ENCODE assay signal across 1 cellular context in the genomic region with DNA sequence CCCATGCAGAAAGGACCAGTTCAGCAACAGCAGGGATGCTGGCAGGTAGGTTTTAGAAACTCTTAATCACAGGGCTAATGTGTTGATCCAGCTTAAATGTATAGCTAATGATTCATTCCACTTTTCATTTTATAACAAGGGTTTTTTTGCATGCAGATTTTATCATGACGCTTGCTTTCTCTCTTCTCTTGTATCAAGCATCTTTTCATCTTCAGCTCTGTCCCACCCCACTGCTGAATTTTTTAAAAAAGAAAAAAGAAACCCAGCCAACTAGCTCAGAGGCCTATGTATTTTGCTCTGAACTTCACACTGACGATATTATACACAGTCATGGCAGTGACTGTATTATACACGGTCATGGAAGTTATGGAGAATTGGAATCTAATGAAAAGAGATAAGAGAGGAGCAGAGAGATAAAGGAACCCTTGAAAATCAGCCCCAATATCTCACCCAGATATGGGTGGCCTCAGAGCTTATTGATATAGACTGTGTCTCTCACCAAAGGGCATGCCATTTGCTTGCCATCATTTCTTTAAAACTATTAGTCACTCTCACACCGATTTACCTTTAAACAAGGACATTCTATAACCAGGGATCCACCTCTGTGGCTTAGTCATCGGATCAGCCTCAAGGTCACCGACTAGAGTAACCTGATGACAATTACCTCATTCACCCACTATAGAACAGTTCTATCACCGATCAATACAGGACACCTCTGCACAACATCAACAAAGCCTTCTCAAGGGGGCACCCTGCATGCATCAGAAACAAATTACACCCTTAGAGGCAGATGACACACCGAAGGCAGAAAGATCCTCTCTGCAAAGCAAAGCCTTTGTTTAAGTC.
A peak's percentile ranks its signal among the peaks of the same experiment; 100 is the strongest.
TF ChIP-seq lines count a peak whose summit lies in the region.

No MANE protein-coding gene starts in this region.

TF ChIP-seq in HepG2, 621 proteins besides CTCF, POLR2A, EP300 and RAD21 (continued from another document and continues in another):
- TF ChIP-seq ZNF652 (CRISPR knock-in tag; IDR thresholded peaks at IDR 0.05; ENCODE audit: borderline replicate concordance, low read depth) (peak; percentile 57), ZNF12 (CRISPR knock-in tag; IDR thresholded peaks at IDR 0.05) (0 out of 2 replicates have a peak, but pooled peaks have one; percentile 26), ETV5 (CRISPR knock-in tag; IDR thresholded peaks at IDR 0.05; ENCODE audit: borderline replicate concordance) (peak; percentile 68; the same call in 1 of the 2 replicates), FOXJ3 (CRISPR knock-in tag; IDR thresholded peaks at IDR 0.05; ENCODE audit: borderline replicate concordance) (peak; percentile 78; the same call in 1 of the 2 replicates), CREM (IDR thresholded peaks at IDR 0.05) (peak; percentile 64), CREM (CRISPR knock-in tag; IDR thresholded peaks at IDR 0.05) (no peak), EEA1 (CRISPR knock-in tag; IDR thresholded peaks at IDR 0.05; ENCODE audit: borderline replicate concordance) (no peak), NONO (IDR thresholded peaks at IDR 0.05) (no peak), NONO (CRISPR knock-in tag; conservative IDR thresholded peaks at IDR 0.05) (no peak), DNMT1 (CRISPR knock-in tag; IDR thresholded peaks at IDR 0.05) (no peak), PHF5A (CRISPR knock-in tag; IDR thresholded peaks at IDR 0.05; ENCODE audit: low read depth, unreplicated experiment) (no peak), HOXD1 (CRISPR knock-in tag; IDR thresholded peaks at IDR 0.05) (0 out of 2 replicates have a peak, but pooled peaks have one; percentile 23), HIVEP1 (CRISPR knock-in tag; IDR thresholded peaks at IDR 0.05) (no peak), ZNF446 (CRISPR knock-in tag; IDR thresholded peaks at IDR 0.05) (no peak), ZNF644 (CRISPR knock-in tag; IDR thresholded peaks at IDR 0.05; ENCODE audit: low read depth) (peak; percentile 86), GATAD1 (CRISPR knock-in tag; IDR thresholded peaks at IDR 0.05) (peak; percentile 58), ZSCAN21 (CRISPR knock-in tag; IDR thresholded peaks at IDR 0.05; ENCODE audit: borderline replicate concordance) (peak; percentile 27; the same call in 1 of the 2 replicates), ZNF878 (CRISPR knock-in tag; IDR thresholded peaks at IDR 0.05) (0 out of 2 replicates have a peak, but pooled peaks have one; percentile 28), LCORL (IDR thresholded peaks at IDR 0.05) (peak; percentile 39; the same call in 1 of the 2 replicates), LCORL (CRISPR knock-in tag; IDR thresholded peaks at IDR 0.05) (no peak), HDAC2 (CRISPR knock-in tag; IDR thresholded peaks at IDR 0.05) (peak; percentile 88), ZNF143 (CRISPR knock-in tag; IDR thresholded peaks at IDR 0.05) (no peak), KLF6 (CRISPR knock-in tag; IDR thresholded peaks at IDR 0.05) (0 out of 2 replicates have a peak, but pooled peaks have one; percentile 39), MIXL1 (CRISPR knock-in tag; IDR thresholded peaks at IDR 0.05) (peak; percentile 86; the same call in 1 of the 2 replicates), ZNF501 (CRISPR knock-in tag; IDR thresholded peaks at IDR 0.05) (peak; percentile 47; the same call in 1 of the 2 replicates), ZNF556 (CRISPR knock-in tag; IDR thresholded peaks at IDR 0.05; ENCODE audit: borderline replicate concordance) (no peak), AKAP8 (CRISPR knock-in tag; IDR thresholded peaks at IDR 0.05) (no peak)
- TF ChIP-seq, protein P1, sequence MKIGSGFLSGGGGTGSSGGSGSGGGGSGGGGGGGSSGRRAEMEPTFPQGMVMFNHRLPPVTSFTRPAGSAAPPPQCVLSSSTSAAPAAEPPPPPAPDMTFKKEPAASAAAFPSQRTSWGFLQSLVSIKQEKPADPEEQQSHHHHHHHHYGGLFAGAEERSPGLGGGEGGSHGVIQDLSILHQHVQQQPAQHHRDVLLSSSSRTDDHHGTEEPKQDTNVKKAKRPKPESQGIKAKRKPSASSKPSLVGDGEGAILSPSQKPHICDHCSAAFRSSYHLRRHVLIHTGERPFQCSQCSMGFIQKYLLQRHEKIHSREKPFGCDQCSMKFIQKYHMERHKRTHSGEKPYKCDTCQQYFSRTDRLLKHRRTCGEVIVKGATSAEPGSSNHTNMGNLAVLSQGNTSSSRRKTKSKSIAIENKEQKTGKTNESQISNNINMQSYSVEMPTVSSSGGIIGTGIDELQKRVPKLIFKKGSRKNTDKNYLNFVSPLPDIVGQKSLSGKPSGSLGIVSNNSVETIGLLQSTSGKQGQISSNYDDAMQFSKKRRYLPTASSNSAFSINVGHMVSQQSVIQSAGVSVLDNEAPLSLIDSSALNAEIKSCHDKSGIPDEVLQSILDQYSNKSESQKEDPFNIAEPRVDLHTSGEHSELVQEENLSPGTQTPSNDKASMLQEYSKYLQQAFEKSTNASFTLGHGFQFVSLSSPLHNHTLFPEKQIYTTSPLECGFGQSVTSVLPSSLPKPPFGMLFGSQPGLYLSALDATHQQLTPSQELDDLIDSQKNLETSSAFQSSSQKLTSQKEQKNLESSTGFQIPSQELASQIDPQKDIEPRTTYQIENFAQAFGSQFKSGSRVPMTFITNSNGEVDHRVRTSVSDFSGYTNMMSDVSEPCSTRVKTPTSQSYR (CRISPR knock-in tag; IDR thresholded peaks at IDR 0.05; ENCODE audit: borderline replicate concordance), result 0 out of 2 replicates have a peak, but pooled peaks have one; percentile 14
- TF ChIP-seq, protein P2, sequence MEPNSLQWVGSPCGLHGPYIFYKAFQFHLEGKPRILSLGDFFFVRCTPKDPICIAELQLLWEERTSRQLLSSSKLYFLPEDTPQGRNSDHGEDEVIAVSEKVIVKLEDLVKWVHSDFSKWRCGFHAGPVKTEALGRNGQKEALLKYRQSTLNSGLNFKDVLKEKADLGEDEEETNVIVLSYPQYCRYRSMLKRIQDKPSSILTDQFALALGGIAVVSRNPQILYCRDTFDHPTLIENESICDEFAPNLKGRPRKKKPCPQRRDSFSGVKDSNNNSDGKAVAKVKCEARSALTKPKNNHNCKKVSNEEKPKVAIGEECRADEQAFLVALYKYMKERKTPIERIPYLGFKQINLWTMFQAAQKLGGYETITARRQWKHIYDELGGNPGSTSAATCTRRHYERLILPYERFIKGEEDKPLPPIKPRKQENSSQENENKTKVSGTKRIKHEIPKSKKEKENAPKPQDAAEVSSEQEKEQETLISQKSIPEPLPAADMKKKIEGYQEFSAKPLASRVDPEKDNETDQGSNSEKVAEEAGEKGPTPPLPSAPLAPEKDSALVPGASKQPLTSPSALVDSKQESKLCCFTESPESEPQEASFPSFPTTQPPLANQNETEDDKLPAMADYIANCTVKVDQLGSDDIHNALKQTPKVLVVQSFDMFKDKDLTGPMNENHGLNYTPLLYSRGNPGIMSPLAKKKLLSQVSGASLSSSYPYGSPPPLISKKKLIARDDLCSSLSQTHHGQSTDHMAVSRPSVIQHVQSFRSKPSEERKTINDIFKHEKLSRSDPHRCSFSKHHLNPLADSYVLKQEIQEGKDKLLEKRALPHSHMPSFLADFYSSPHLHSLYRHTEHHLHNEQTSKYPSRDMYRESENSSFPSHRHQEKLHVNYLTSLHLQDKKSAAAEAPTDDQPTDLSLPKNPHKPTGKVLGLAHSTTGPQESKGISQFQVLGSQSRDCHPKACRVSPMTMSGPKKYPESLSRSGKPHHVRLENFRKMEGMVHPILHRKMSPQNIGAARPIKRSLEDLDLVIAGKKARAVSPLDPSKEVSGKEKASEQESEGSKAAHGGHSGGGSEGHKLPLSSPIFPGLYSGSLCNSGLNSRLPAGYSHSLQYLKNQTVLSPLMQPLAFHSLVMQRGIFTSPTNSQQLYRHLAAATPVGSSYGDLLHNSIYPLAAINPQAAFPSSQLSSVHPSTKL (CRISPR knock-in tag; IDR thresholded peaks at IDR 0.05), result peak; percentile 97
- TF ChIP-seq, protein P3, sequence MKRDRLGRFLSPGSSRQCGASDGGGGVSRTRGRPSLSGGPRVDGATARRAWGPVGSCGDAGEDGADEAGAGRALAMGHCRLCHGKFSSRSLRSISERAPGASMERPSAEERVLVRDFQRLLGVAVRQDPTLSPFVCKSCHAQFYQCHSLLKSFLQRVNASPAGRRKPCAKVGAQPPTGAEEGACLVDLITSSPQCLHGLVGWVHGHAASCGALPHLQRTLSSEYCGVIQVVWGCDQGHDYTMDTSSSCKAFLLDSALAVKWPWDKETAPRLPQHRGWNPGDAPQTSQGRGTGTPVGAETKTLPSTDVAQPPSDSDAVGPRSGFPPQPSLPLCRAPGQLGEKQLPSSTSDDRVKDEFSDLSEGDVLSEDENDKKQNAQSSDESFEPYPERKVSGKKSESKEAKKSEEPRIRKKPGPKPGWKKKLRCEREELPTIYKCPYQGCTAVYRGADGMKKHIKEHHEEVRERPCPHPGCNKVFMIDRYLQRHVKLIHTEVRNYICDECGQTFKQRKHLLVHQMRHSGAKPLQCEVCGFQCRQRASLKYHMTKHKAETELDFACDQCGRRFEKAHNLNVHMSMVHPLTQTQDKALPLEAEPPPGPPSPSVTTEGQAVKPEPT (CRISPR knock-in tag; IDR thresholded peaks at IDR 0.05; ENCODE audit: low read depth), result no peak
- TF ChIP-seq, protein P4, sequence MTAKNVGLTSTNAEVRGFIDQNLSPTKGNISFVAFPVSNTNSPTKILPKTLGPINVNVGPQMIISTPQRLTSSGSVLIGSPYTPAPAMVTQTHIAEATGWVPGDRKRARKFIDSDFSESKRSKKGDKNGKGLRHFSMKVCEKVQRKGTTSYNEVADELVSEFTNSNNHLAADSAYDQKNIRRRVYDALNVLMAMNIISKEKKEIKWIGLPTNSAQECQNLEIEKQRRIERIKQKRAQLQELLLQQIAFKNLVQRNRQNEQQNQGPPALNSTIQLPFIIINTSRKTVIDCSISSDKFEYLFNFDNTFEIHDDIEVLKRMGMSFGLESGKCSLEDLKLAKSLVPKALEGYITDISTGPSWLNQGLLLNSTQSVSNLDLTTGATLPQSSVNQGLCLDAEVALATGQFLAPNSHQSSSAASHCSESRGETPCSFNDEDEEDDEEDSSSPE (CRISPR knock-in tag; IDR thresholded peaks at IDR 0.05), result peak; percentile 13; the same call in 1 of the 2 replicates
- TF ChIP-seq, protein P5, sequence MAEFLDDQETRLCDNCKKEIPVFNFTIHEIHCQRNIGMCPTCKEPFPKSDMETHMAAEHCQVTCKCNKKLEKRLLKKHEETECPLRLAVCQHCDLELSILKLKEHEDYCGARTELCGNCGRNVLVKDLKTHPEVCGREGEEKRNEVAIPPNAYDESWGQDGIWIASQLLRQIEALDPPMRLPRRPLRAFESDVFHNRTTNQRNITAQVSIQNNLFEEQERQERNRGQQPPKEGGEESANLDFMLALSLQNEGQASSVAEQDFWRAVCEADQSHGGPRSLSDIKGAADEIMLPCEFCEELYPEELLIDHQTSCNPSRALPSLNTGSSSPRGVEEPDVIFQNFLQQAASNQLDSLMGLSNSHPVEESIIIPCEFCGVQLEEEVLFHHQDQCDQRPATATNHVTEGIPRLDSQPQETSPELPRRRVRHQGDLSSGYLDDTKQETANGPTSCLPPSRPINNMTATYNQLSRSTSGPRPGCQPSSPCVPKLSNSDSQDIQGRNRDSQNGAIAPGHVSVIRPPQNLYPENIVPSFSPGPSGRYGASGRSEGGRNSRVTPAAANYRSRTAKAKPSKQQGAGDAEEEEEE (CRISPR knock-in tag; IDR thresholded peaks at IDR 0.05; ENCODE audit: borderline replicate concordance), result no peak
- TF ChIP-seq, protein P6, sequence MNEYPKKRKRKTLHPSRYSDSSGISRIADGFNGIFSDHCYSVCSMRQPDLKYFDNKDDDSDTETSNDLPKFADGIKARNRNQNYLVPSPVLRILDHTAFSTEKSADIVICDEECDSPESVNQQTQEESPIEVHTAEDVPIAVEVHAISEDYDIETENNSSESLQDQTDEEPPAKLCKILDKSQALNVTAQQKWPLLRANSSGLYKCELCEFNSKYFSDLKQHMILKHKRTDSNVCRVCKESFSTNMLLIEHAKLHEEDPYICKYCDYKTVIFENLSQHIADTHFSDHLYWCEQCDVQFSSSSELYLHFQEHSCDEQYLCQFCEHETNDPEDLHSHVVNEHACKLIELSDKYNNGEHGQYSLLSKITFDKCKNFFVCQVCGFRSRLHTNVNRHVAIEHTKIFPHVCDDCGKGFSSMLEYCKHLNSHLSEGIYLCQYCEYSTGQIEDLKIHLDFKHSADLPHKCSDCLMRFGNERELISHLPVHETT (CRISPR knock-in tag; conservative IDR thresholded peaks at IDR 0.05), result peak; percentile 65; the same call in 1 of the 2 replicates
- TF ChIP-seq, protein P7, sequence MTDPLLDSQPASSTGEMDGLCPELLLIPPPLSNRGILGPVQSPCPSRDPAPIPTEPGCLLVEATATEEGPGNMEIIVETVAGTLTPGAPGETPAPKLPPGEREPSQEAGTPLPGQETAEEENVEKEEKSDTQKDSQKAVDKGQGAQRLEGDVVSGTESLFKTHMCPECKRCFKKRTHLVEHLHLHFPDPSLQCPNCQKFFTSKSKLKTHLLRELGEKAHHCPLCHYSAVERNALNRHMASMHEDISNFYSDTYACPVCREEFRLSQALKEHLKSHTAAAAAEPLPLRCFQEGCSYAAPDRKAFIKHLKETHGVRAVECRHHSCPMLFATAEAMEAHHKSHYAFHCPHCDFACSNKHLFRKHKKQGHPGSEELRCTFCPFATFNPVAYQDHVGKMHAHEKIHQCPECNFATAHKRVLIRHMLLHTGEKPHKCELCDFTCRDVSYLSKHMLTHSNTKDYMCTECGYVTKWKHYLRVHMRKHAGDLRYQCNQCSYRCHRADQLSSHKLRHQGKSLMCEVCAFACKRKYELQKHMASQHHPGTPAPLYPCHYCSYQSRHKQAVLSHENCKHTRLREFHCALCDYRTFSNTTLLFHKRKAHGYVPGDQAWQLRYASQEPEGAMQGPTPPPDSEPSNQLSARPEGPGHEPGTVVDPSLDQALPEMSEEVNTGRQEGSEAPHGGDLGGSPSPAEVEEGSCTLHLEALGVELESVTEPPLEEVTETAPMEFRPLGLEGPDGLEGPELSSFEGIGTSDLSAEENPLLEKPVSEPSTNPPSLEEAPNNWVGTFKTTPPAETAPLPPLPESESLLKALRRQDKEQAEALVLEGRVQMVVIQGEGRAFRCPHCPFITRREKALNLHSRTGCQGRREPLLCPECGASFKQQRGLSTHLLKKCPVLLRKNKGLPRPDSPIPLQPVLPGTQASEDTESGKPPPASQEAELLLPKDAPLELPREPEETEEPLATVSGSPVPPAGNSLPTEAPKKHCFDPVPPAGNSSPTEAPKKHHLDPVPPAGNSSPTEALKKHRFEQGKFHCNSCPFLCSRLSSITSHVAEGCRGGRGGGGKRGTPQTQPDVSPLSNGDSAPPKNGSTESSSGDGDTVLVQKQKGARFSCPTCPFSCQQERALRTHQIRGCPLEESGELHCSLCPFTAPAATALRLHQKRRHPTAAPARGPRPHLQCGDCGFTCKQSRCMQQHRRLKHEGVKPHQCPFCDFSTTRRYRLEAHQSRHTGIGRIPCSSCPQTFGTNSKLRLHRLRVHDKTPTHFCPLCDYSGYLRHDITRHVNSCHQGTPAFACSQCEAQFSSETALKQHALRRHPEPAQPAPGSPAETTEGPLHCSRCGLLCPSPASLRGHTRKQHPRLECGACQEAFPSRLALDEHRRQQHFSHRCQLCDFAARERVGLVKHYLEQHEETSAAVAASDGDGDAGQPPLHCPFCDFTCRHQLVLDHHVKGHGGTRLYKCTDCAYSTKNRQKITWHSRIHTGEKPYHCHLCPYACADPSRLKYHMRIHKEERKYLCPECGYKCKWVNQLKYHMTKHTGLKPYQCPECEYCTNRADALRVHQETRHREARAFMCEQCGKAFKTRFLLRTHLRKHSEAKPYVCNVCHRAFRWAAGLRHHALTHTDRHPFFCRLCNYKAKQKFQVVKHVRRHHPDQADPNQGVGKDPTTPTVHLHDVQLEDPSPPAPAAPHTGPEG (CRISPR knock-in tag; IDR thresholded peaks at IDR 0.05), result peak; percentile 68; the same call in 1 of the 2 replicates
- TF ChIP-seq, protein P8, sequence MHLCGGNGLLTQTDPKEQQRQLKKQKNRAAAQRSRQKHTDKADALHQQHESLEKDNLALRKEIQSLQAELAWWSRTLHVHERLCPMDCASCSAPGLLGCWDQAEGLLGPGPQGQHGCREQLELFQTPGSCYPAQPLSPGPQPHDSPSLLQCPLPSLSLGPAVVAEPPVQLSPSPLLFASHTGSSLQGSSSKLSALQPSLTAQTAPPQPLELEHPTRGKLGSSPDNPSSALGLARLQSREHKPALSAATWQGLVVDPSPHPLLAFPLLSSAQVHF (CRISPR knock-in tag; IDR thresholded peaks at IDR 0.05), result no peak
